In the genomic region with DNA sequence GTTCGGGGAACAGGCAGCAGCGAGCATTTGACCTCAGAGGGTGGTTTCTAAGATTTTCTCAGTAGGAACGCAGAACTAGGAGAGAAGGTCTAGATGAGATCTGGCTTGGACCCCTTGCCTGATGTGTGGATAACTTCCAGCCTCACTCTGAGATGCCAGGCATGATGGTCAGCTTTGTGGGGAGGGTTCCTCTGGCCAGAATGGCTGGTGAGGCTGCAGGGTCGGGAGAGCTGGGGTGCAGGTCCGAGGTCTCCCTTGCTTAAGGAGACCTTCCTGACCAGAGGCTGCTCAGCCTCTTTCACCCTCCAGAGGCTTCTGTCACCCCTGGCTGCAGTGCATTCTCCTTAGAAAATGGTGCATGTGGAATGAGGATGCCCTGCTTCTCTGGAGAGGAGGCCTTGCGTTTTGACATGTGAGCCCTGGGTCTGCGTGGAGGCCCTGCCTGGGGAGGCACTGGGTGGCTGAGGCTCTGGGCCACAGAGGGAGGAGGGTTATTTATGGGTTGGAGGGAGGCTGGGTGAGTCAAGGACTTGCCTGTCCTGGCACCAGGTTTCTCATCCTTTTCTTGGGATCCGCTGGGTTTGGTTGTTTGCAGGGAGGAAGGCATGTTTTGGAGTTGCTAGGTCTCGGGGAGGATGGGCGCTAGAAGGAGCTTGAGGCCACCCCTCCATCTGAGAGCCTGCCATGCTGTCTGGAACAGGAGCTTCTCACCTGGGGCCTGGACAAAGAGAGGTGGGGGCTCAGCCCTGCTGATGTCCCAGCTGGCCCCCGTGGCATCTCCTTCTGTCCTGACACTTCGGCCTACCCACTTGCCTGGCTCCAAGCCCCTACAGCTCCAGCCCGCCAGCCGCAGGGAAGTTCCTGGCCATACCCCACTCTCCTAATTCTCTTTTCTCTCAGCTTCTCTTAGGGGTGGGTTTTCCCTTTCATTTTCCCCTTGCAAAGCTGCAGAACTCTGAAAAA, we compare ENCODE assay signal across 19 cellular contexts. TPM values are rescaled to one million over a fixed set of nuclear protein-coding genes. Genes with fewer than 3 reads are reported as not detected.
DNase-seq lines count a peak whose midpoint lies in the region; ATAC-seq and TF ChIP-seq lines count a peak whose summit lies in the region.
"Had no signal": no experiment of that assay in that cellular context is flagged by ENCODE, and none has a peak within 500 bp of the region (broad histone marks: within the 10 kb centered on the region; RNA-seq: fewer than 3 reads in every experiment).

No MANE protein-coding gene starts in this region.

- peak overlapping the region; percentile 76 for H3K27ac Mint-ChIP-seq in central memory CD8-positive, alpha-beta T cell (ENCODE audit: low read depth)
- no peak overlapping the region for H3K27ac Mint-ChIP-seq in osteocyte (ENCODE audit: unreplicated experiment)
- H3K27ac Mint-ChIP-seq in type B pancreatic cell, result no peak overlapping the region
- no peak overlapping the region for H3K27ac Mint-ChIP-seq in activated CD4-positive, alpha-beta T cell treated with anti-CD3 and anti-CD28 coated beads, Interleukin-2, amount 10 ng/mL, durations not matched to agents 7 days and 5 days
- H3K27ac Mint-ChIP-seq in activated CD4-positive, alpha-beta T cell treated with anti-CD3 and anti-CD28 coated beads for 36 hours, result no peak overlapping the region
- H3K27ac Mint-ChIP-seq: B cell, CD14-positive monocyte had no signal

- ATAC-seq in heart left ventricle, result no peak
- ATAC-seq in central memory CD8-positive, alpha-beta T cell (replicated peaks; ENCODE audit: extremely low read depth, poor library complexity, severe bottlenecking), result no peak
- ATAC-seq in activated CD4-positive, alpha-beta T cell treated with anti-CD3 and anti-CD28 coated beads for 36 hours, result no peak
- ATAC-seq: A549 had no signal

- H3K4me1 Mint-ChIP-seq in central memory CD8-positive, alpha-beta T cell, result peaks cover 14% of the 10 kb centered on the region
- H3K4me1 Mint-ChIP-seq in osteocyte (ENCODE audit: unreplicated experiment) (peaks cover under 1% of the 10 kb centered on the region), type B pancreatic cell (ENCODE audit: unreplicated experiment) (peaks cover 10% of the 10 kb centered on the region)
- H3K4me1 Mint-ChIP-seq in activated CD4-positive, alpha-beta T cell treated with anti-CD3 and anti-CD28 coated beads, Interleukin-2, amount 10 ng/mL, durations not matched to agents 7 days and 5 days, result peaks cover 7% of the 10 kb centered on the region
- H3K4me1 Mint-ChIP-seq in activated CD4-positive, alpha-beta T cell treated with anti-CD3 and anti-CD28 coated beads for 36 hours, result peaks cover 13% of the 10 kb centered on the region

- CTCF ChIA-PET in activated CD4-positive, alpha-beta T cell treated with anti-CD3 and anti-CD28 coated beads, Interleukin-2, amount 10 ng/mL, durations not matched to agents 7 days and 5 days (lab: Charles Lee), result interaction anchor here (1.2 to 4.4 kb wide), 4 partner anchors 11 to 118 kb away, joined by 3 to 39 read pairs (median 6); no protein-coding TSS in a partner anchor
- CTCF ChIA-PET in activated CD4-positive, alpha-beta T cell treated with anti-CD3 and anti-CD28 coated beads for 36 hours (lab: Charles Lee), result interaction anchor here (0.6 to 5.8 kb wide), 4 partner anchors 9 to 280 kb away, joined by 3 to 125 read pairs (median 4); no protein-coding TSS in a partner anchor

- TF ChIP-seq EP300 in transverse colon (IDR thresholded peaks at IDR 0.05; ENCODE audit: low read depth), result no peak

- H3K36me3 Mint-ChIP-seq in central memory CD8-positive, alpha-beta T cell (ENCODE audit: insufficient read depth), result peaks cover 9% of the 10 kb centered on the region
- H3K36me3 Mint-ChIP-seq in osteocyte (ENCODE audit: unreplicated experiment), result no peaks in the 10 kb centered on the region
- H3K36me3 Mint-ChIP-seq in type B pancreatic cell, result no peaks in the 10 kb centered on the region
- no peaks in the 10 kb centered on the region for H3K36me3 Mint-ChIP-seq in activated CD4-positive, alpha-beta T cell treated with anti-CD3 and anti-CD28 coated beads, Interleukin-2, amount 10 ng/mL, durations not matched to agents 7 days and 5 days (ENCODE audit: low read depth)
- H3K36me3 Mint-ChIP-seq in activated CD4-positive, alpha-beta T cell treated with anti-CD3 and anti-CD28 coated beads for 36 hours (ENCODE audit: low read depth), result peaks cover 5% of the 10 kb centered on the region
- H3K36me3 Mint-ChIP-seq: CD14-positive monocyte had no signal

- no peak overlapping the region for H3K27ac ChIP-seq in right atrium auricular region
- H3K27ac ChIP-seq in heart left ventricle, result no peak overlapping the region
- no peak overlapping the region for H3K27ac ChIP-seq in transverse colon
- H3K27ac ChIP-seq: A549, Peyer's patch had no signal

- no peaks in the 10 kb centered on the region for H3K27me3 Mint-ChIP-seq in central memory CD8-positive, alpha-beta T cell
- H3K27me3 Mint-ChIP-seq in osteocyte (ENCODE audit: unreplicated experiment) (peaks cover 7% of the 10 kb centered on the region), type B pancreatic cell (peaks cover 4% of the 10 kb centered on the region)
- no peaks in the 10 kb centered on the region for H3K27me3 Mint-ChIP-seq in activated CD4-positive, alpha-beta T cell treated with anti-CD3 and anti-CD28 coated beads, Interleukin-2, amount 10 ng/mL, durations not matched to agents 7 days and 5 days
- no peaks in the 10 kb centered on the region for H3K27me3 Mint-ChIP-seq in activated CD4-positive, alpha-beta T cell treated with anti-CD3 and anti-CD28 coated beads for 36 hours

- TF ChIP-seq CTCF in right atrium auricular region (IDR thresholded peaks at IDR 0.05), result no peak
- no peak for TF ChIP-seq CTCF in heart left ventricle (IDR thresholded peaks at IDR 0.05)
- no peak for TF ChIP-seq CTCF in osteocyte (IDR thresholded peaks at IDR 0.05)
- no peak for TF ChIP-seq CTCF in type B pancreatic cell (conservative IDR thresholded peaks at IDR 0.05)
- TF ChIP-seq CTCF in transverse colon (IDR thresholded peaks at IDR 0.05), result no peak

- DNase-seq in right atrium auricular region (ENCODE audit: low spot score), result peak; percentile 32
- DNase-seq in heart left ventricle, result no peak
- DNase-seq in central memory CD8-positive, alpha-beta T cell (ENCODE audit: low spot score in 2 of 2), result no peak
- peak; percentile 69 for DNase-seq in osteocyte (ENCODE audit: extremely low spot score, unreplicated experiment)
- peak; percentile 53 for DNase-seq in type B pancreatic cell (ENCODE audit: extremely low spot score, unreplicated experiment)
- no peak for DNase-seq in activated CD4-positive, alpha-beta T cell treated with anti-CD3 and anti-CD28 coated beads, Interleukin-2, amount 10 ng/mL, durations not matched to agents 7 days and 5 days
- DNase-seq in transverse colon, result no peak
- DNase-seq in activated CD4-positive, alpha-beta T cell treated with anti-CD3 and anti-CD28 coated beads for 36 hours, result no peak
- DNase-seq: Karpas-422, MV-4-11, NCI-H1105 treated with DMSO at 0.1 percent for 48 hours, NCI-H2029 treated with DMSO at 0.1 percent for 48 hours, NCI-H524 treated with DMSO at 0.1 percent for 48 hours, NCI-H82 had no signal

- 87 to 92% (median 90%) methylated on average over 14 of the region's 14 CpGs for WGBS in heart left ventricle, 4 donors
- WGBS in transverse colon (ENCODE audit: low coverage in 1 of 2), 2 donors, result 87 to 90% methylated on average over 3 to 12 of the region's 14 CpGs

- intact Hi-C loops in heart left ventricle (cut with DNase I), result loop anchor here in 6 of 10 donors (10.0 kb wide), 3 partner anchors 209 to 399 kb away; no protein-coding TSS in a partner anchor
- intact Hi-C loops in transverse colon (cut with DNase I; ENCODE audit: low total_unique reads), result no loop called here
- intact Hi-C loops in activated CD4-positive, alpha-beta T cell treated with anti-CD3 and anti-CD28 coated beads for 36 hours (cut with DNase I, micrococcal nuclease), result loop anchor here (5.0 kb wide), 2 partner anchors 227 to 512 kb away; a partner anchor contains a TSS

- in situ Hi-C loops in transverse colon (cut with MboI; ENCODE audit: low pct_ligation_motif_present in 1 of 4, low pct_unique_long_range_greater_than_20kb in 1 of 4, low sequenced_read_pairs in 3 of 4), result loop anchor here (10.0 to 25.0 kb wide), 6 partner anchors 122 to 397 kb away; a partner anchor contains a TSS

- H3K4me3 ChIP-seq in right atrium auricular region, result no peak overlapping the region
- no peak overlapping the region for H3K4me3 ChIP-seq in heart left ventricle
- no peak overlapping the region for H3K4me3 ChIP-seq in transverse colon
- H3K4me3 ChIP-seq: A549, Peyer's patch had no signal

- no peak overlapping the region for H3K4me3 Mint-ChIP-seq in central memory CD8-positive, alpha-beta T cell
- H3K4me3 Mint-ChIP-seq in osteocyte (ENCODE audit: unreplicated experiment) (no peak overlapping the region), type B pancreatic cell (no peak overlapping the region)
- no peak overlapping the region for H3K4me3 Mint-ChIP-seq in activated CD4-positive, alpha-beta T cell treated with anti-CD3 and anti-CD28 coated beads, Interleukin-2, amount 10 ng/mL, durations not matched to agents 7 days and 5 days
- no peak overlapping the region for H3K4me3 Mint-ChIP-seq in activated CD4-positive, alpha-beta T cell treated with anti-CD3 and anti-CD28 coated beads for 36 hours
- H3K4me3 Mint-ChIP-seq: B cell, CD14-positive monocyte had no signal

- H3K9me3 Mint-ChIP-seq in central memory CD8-positive, alpha-beta T cell, result no peaks in the 10 kb centered on the region
- H3K9me3 Mint-ChIP-seq in osteocyte (ENCODE audit: unreplicated experiment) (no peaks in the 10 kb centered on the region), type B pancreatic cell (no peaks in the 10 kb centered on the region)
- no peaks in the 10 kb centered on the region for H3K9me3 Mint-ChIP-seq in activated CD4-positive, alpha-beta T cell treated with anti-CD3 and anti-CD28 coated beads, Interleukin-2, amount 10 ng/mL, durations not matched to agents 7 days and 5 days
- no peaks in the 10 kb centered on the region for H3K9me3 Mint-ChIP-seq in activated CD4-positive, alpha-beta T cell treated with anti-CD3 and anti-CD28 coated beads for 36 hours (ENCODE audit: low read depth)

- TF ChIP-seq POLR2A in heart left ventricle (IDR thresholded peaks at IDR 0.05) (no peak), transverse colon (IDR thresholded peaks at IDR 0.05) (no peak)

- POLR2A ChIA-PET in activated CD4-positive, alpha-beta T cell treated with anti-CD3 and anti-CD28 coated beads, Interleukin-2, amount 10 ng/mL, durations not matched to agents 7 days and 5 days (lab: Charles Lee), result no interaction called here
- POLR2A ChIA-PET in activated CD4-positive, alpha-beta T cell treated with anti-CD3 and anti-CD28 coated beads for 36 hours (lab: Charles Lee), result no interaction called here

- H3K9me3 ChIP-seq in right atrium auricular region (no peaks in the 10 kb centered on the region), heart left ventricle (no peaks in the 10 kb centered on the region), transverse colon (no peaks in the 10 kb centered on the region)
- H3K9me3 ChIP-seq: A549, Peyer's patch had no signal

- H3K27me3 ChIP-seq in right atrium auricular region, result no peaks in the 10 kb centered on the region
- H3K27me3 ChIP-seq in heart left ventricle, result peaks cover 0 to 15% (median 0%) of the 10 kb centered on the region in 9 donors
- no peaks in the 10 kb centered on the region for H3K27me3 ChIP-seq in transverse colon
- H3K27me3 ChIP-seq: Peyer's patch had no signal

- H3K4me1 ChIP-seq in right atrium auricular region (peaks cover 0 to 14% of the 10 kb centered on the region in 2 donors), heart left ventricle (peaks cover 0 to 16% (median 6%) of the 10 kb centered on the region in 12 donors), transverse colon (peaks cover 0 to 13% (median 7%) of the 10 kb centered on the region in 4 donors)

- no peaks in the 10 kb centered on the region for H3K36me3 ChIP-seq in right atrium auricular region
- no peaks in the 10 kb centered on the region for H3K36me3 ChIP-seq in heart left ventricle
- H3K36me3 ChIP-seq in transverse colon, result no peaks in the 10 kb centered on the region
- H3K36me3 ChIP-seq: Peyer's patch had no signal

RNA-seq across cellular contexts. Expression of a gene that starts 3.9 kb away (rescaled TPM):
- total RNA-seq in right atrium auricular region, result 1 to 10 TPM; 2.1 to 3.5 TPM
- total RNA-seq in heart left ventricle, result 1 to 10 TPM in 7 of 9 donors, under 1 TPM in 2; 0.64 to 7.8 (median 4.5) TPM
- polyA plus RNA-seq in heart left ventricle, result 1 to 10 TPM; 2.7 to 5.3 TPM
- total RNA-seq in osteocyte, result 3.4 TPM in 2 replicates
- 8.8 and 9.8 TPM in 2 replicates for total RNA-seq in type B pancreatic cell (ENCODE audit: low replicate concordance)
- total RNA-seq in activated CD4-positive, alpha-beta T cell treated with anti-CD3 and anti-CD28 coated beads, Interleukin-2, amount 10 ng/mL, durations not matched to agents 7 days and 5 days, result 1 to 10 TPM; 3.4 to 4.2 TPM
- 1 to 10 TPM in 1 of 4 donors, under 1 TPM in 1, not detected in 2; 0.95 to 1.4 TPM for total RNA-seq in transverse colon
- total RNA-seq in activated CD4-positive, alpha-beta T cell treated with anti-CD3 and anti-CD28 coated beads for 36 hours, result 1 to 10 TPM; 6.3 to 9.6 TPM
- total RNA-seq: OCI-LY7 had no signal
- polyA plus RNA-seq: CD14-positive monocyte had no signal

Comparison
In these comparisons a context has a peak if more than half of its experiments do, and no peak if none do; other contexts are left out.
1. DNase-seq: peak in right atrium auricular region (single experiment), osteocyte (single experiment) and type B pancreatic cell (single experiment); none in heart left ventricle (0 of 5), central memory CD8-positive, alpha-beta T cell (0 of 2), activated CD4-positive, alpha-beta T cell treated with anti-CD3 and anti-CD28 coated beads, Interleukin-2, amount 10 ng/mL, durations not matched to agents 7 days and 5 days (single experiment), transverse colon (single experiment) and activated CD4-positive, alpha-beta T cell treated with anti-CD3 and anti-CD28 coated beads for 36 hours (single experiment).